ENCODE assay signal across 9 cellular contexts in genomic region chr3:112974178-112974517, GRCh38. TPM values are rescaled to one million over a fixed set of nuclear protein-coding genes. Genes with fewer than 3 reads are reported as not detected.
DNase-seq lines count a peak whose midpoint lies in the region; ATAC-seq and TF ChIP-seq lines count a peak whose summit lies in the region.
"Had no signal": no experiment of that assay in that cellular context is flagged by ENCODE, and none has a peak within 500 bp of the region (broad histone marks: within the 10 kb centered on the region; RNA-seq: fewer than 3 reads in every experiment).

No MANE protein-coding gene starts in this region.

- no peaks in the 10 kb centered on the region for H3K36me3 ChIP-seq in body of pancreas (replicated peaks in 1 of 2; ENCODE audit: insufficient read depth in 1 of 2, low read depth in 2 of 2)

- no peaks in the 10 kb centered on the region for H3K4me1 ChIP-seq in body of pancreas

- no peak for TF ChIP-seq POLR2A in body of pancreas (IDR thresholded peaks at IDR 0.05)

- H3K4me3 ChIP-seq in skin epidermis (peak overlapping the region; percentile 17 to 45 (median 27)), body of pancreas (no peak overlapping the region)

- no peaks in the 10 kb centered on the region for H3K9me3 Mint-ChIP-seq in activated CD8-positive, alpha-beta T cell treated with anti-CD3 and anti-CD28 coated beads for 36 hours

- POLR2A ChIA-PET in activated CD8-positive, alpha-beta T cell treated with anti-CD3 and anti-CD28 coated beads for 36 hours (lab: Charles Lee) = interaction anchor here (1.1 to 4.0 kb wide), 3 partner anchors 17 to 417 kb away, joined by 3 to 20 read pairs (median 7); partner anchors contain the start of gene GTPBP8

- intact Hi-C loops in activated CD8-positive, alpha-beta T cell treated with anti-CD3 and anti-CD28 coated beads for 36 hours (cut with micrococcal nuclease) = loop anchor here (2.0 to 10.0 kb wide), 3 partner anchors 117 to 409 kb away; partner anchors contain the start of genes ATG3 and SLC35A5
- intact Hi-C loops in body of pancreas (cut with DNase I) = loop anchor here (10.0 kb wide), 1 partner anchor 329 kb away; the partner anchor contains the start of gene CCDC80

- TF ChIP-seq CTCF in activated CD8-positive, alpha-beta T cell treated with anti-CD3 and anti-CD28 coated beads for 36 hours (IDR thresholded peaks at IDR 0.05) = no peak
- no peak for TF ChIP-seq CTCF in body of pancreas (IDR thresholded peaks at IDR 0.05)

- CTCF ChIA-PET in activated CD8-positive, alpha-beta T cell treated with anti-CD3 and anti-CD28 coated beads for 36 hours (lab: Charles Lee) = interaction anchor here (1.0 to 3.2 kb wide), 8 partner anchors 8 to 332 kb away, joined by 3 to 36 read pairs (median 6); partner anchors contain the start of gene GTPBP8

- H3K27me3 ChIP-seq in body of pancreas = no peaks in the 10 kb centered on the region

- peaks cover 80% of the 10 kb centered on the region for H3K4me1 Mint-ChIP-seq in activated CD8-positive, alpha-beta T cell treated with anti-CD3 and anti-CD28 coated beads for 36 hours (ENCODE audit: low read depth)

- no peaks in the 10 kb centered on the region for H3K27me3 Mint-ChIP-seq in activated CD8-positive, alpha-beta T cell treated with anti-CD3 and anti-CD28 coated beads for 36 hours

- 71 to 75% methylated on average over 2 of the region's 2 CpGs for WGBS in body of pancreas, 2 donors

- H3K9me3 ChIP-seq in body of pancreas = no peaks in the 10 kb centered on the region

- H3K27ac Mint-ChIP-seq in activated CD8-positive, alpha-beta T cell treated with anti-CD3 and anti-CD28 coated beads for 36 hours = peak overlapping the region; percentile 82

- ATAC-seq in GM19328 (IDR thresholded peaks at IDR 0.05; ENCODE audit: unreplicated experiment) = peak; percentile 19
- peak; percentile 35 for ATAC-seq in HG02798 (IDR thresholded peaks at IDR 0.05; ENCODE audit: poor library complexity, unreplicated experiment)
- peak; percentile 17 for ATAC-seq in activated CD8-positive, alpha-beta T cell treated with anti-CD3 and anti-CD28 coated beads for 36 hours
- no peak for ATAC-seq in body of pancreas

- no peaks in the 10 kb centered on the region for H3K36me3 Mint-ChIP-seq in activated CD8-positive, alpha-beta T cell treated with anti-CD3 and anti-CD28 coated beads for 36 hours (ENCODE audit: low read depth)

- no peak for DNase-seq in activated CD8-positive, alpha-beta T cell treated with anti-CD3 and anti-CD28 coated beads for 36 hours
- DNase-seq in HuH-7 (ENCODE audit: low spot score) (no peak), body of pancreas (no peak), NCI-H1105 (lab: John Stamatoyannopoulos, UW) (no peak), NCI-H2029 (lab: John Stamatoyannopoulos, UW) (no peak)
- DNase-seq: amygdala had no signal

- H3K27ac ChIP-seq in skin epidermis (peak overlapping the region in 17 of 21 experiments; percentile 7 to 86 (median 70)), body of pancreas (no peak overlapping the region)

- peak overlapping the region; percentile 73 for H3K4me3 Mint-ChIP-seq in activated CD8-positive, alpha-beta T cell treated with anti-CD3 and anti-CD28 coated beads for 36 hours

RNA-seq across cellular contexts. Expression of gene CD200R1, which starts 0.8 kb away (rescaled TPM):
- total RNA-seq in activated CD8-positive, alpha-beta T cell treated with anti-CD3 and anti-CD28 coated beads for 36 hours = 1 to 10 TPM; 1.4 to 1.8 TPM
- 1 to 10 TPM in 1 of 2 donors, not detected in 1; 1.8 TPM for total RNA-seq in body of pancreas

RNA-seq across cellular contexts. Expression of gene GTPBP8, which starts 16.6 kb away (rescaled TPM):
- 10 to 100 TPM; 24.7 to 28.0 TPM for total RNA-seq in activated CD8-positive, alpha-beta T cell treated with anti-CD3 and anti-CD28 coated beads for 36 hours
- total RNA-seq in body of pancreas = 10 to 100 TPM; 10.6 to 13.2 TPM

Comparison
In these comparisons a context has a peak if more than half of its experiments do, and no peak if none do; other contexts are left out.
1. H3K27ac ChIP-seq: peak in skin epidermis (17 of 21); none in body of pancreas (0 of 4).
2. H3K4me3 ChIP-seq: peak in skin epidermis (7 of 7); none in body of pancreas (0 of 2).